Comparison of ENCODE assay signal across 13 cellular contexts in the genomic region with DNA sequence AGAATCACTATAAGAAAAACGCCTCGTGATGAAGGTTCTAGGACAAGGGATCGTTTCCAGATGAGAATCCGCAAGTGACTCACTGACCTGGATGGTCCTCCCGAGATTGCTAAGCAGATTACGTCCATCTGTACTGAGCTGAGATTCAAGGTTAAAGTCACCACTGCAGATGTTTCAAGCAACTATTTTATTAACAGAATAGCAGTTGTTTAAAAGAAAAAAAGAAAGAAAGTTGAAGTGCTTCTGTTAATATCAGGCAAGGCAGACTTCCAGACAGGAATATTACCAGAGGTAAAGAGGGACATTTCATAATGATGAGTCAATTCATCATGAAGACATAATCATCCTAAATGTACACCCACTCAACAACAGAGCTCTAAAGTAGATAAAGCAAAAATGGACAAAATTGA. TPM values are rescaled to one million over a fixed set of nuclear protein-coding genes. Genes with fewer than 3 reads are reported as not detected.
DNase-seq lines count a peak whose midpoint lies in the region; ATAC-seq and TF ChIP-seq lines count a peak whose summit lies in the region.
"Had no signal": no experiment of that assay in that cellular context is flagged by ENCODE, and none has a peak within 500 bp of the region (broad histone marks: within the 10 kb centered on the region; RNA-seq: fewer than 3 reads in every experiment).

No MANE protein-coding gene starts in this region.

- H3K36me3 ChIP-seq in IMR-90 (ENCODE audit: control insufficient read depth, insufficient read depth, low read length): peaks cover 2% of the 10 kb centered on the region; the same call in 1 of the 2 replicates

- no peaks in the 10 kb centered on the region for H3K9me3 ChIP-seq in IMR-90 (ENCODE audit: control insufficient read depth, insufficient read depth, low read length)

- no peak overlapping the region for H2AFZ ChIP-seq in IMR-90 (replicated peaks; ENCODE audit: low read length, poor library complexity)

- no peak overlapping the region for H2AK9ac ChIP-seq in IMR-90 (replicated peaks; ENCODE audit: low read depth, low read length, poor library complexity)

- 0 out of 2 replicates have a peak overlapping the region, but pooled peaks have one; percentile 20 for H3K56ac ChIP-seq in IMR-90 (ENCODE audit: extremely low read depth, insufficient read depth, low read length)

- peak overlapping the region; percentile 69 for H3K4ac ChIP-seq in IMR-90 (ENCODE audit: low read depth, low read length)

- peak overlapping the region; percentile 83; the same call in 1 of the 2 replicates for H2AK5ac ChIP-seq in IMR-90 (ENCODE audit: low read depth, low read length)

- intact Hi-C loops in IMR-90 (cut with micrococcal nuclease): loop anchor here (2.0 kb wide), 1 partner anchor 13 kb away; no protein-coding TSS in a partner anchor

- H2BK120ac ChIP-seq in IMR-90 (ENCODE audit: low read depth, low read length): peak overlapping the region; percentile 1; the same call in 1 of the 2 replicates

- DNase-seq in AG08395 (ENCODE audit: low spot score) (peak; percentile 71), IMR-90 (peak; percentile 77), dermis blood vessel endothelial cell (peak; percentile 70), NCI-H1417 treated with DMSO at 0.1 percent for 48 hours (lab: John Stamatoyannopoulos, UW) (no peak), NCI-H2171 (lab: John Stamatoyannopoulos, UW) (no peak)
- DNase-seq in naive thymus-derived CD8-positive, alpha-beta T cell: no peak
- DNase-seq: DMS153; NCI-H1417; stimulated activated CD4-positive, alpha-beta T cell treated with anti-CD3 and anti-CD28 coated beads, Interleukin-15, amount 100 ng/mL, for 24 hours had no signal

- peaks cover 43% of the 10 kb centered on the region for H3K4me1 ChIP-seq in IMR-90 (ENCODE audit: control insufficient read depth, insufficient read depth, low read length)

- peak overlapping the region; percentile 45; the same call in 1 of the 2 replicates for H3K27ac ChIP-seq in IMR-90 (ENCODE audit: insufficient read depth, low read length)

- peak overlapping the region; percentile 4; the same call in 1 of the 2 replicates for H3K23ac ChIP-seq in IMR-90 (ENCODE audit: low read depth, low read length)

- peaks cover 38 to 83% (median 81%) of the 10 kb centered on the region in 4 donors for H3K4me1 Mint-ChIP-seq in naive thymus-derived CD8-positive, alpha-beta T cell

- H3K36me3 Mint-ChIP-seq in naive thymus-derived CD8-positive, alpha-beta T cell: peaks cover 0 to 21% (median 0%) of the 10 kb centered on the region in 3 donors

- peak overlapping the region; percentile 43; the same call in 1 of the 2 replicates for H3K4me2 ChIP-seq in IMR-90 (ENCODE audit: low read depth, low read length)

- TF ChIP-seq CTCF in IMR-90 (conservative IDR thresholded peaks at IDR 0.05; ENCODE audit: low read depth, low read length): no peak

- POLR2A ChIA-PET in IMR-90 (lab: Charles Lee; ENCODE audit: unreplicated experiment): interaction anchor here (1.0 kb wide), 2 partner anchors 17 to 47 kb away, joined by 5 read pairs; partner anchors contain the start of gene RPLP0
- POLR2A ChIA-PET in naive thymus-derived CD8-positive, alpha-beta T cell (lab: Charles Lee): interaction anchor here (0.5 to 14.8 kb wide), 8 partner anchors 10 to 1270 kb away, joined by 3 to 207 read pairs (median 6); partner anchors contain the start of genes PXN, RNU4-2 and RPLP0

- peak; percentile 6; the same call in 1 of the 2 replicates for ATAC-seq in IMR-90 (ENCODE audit: low read depth)
- ATAC-seq in naive thymus-derived CD8-positive, alpha-beta T cell: no peak
- no peak for ATAC-seq in HG03175 (IDR thresholded peaks at IDR 0.05; ENCODE audit: unreplicated experiment)
- ATAC-seq in HG03469 (IDR thresholded peaks at IDR 0.05; ENCODE audit: unreplicated experiment): no peak

- peak overlapping the region in 9 of 10 donors; percentile 22 to 88 (median 51) for H3K4me3 Mint-ChIP-seq in naive thymus-derived CD8-positive, alpha-beta T cell

- WGBS in IMR-90 (ENCODE audit: extremely low coverage in 2 of 2, insufficient read length in 1 of 2), 2 experiments: 51% methylated on average over 5 of the region's 6 CpGs; no CpG with 5 or more reads in 1 of the 2 experiments

- peak overlapping the region; percentile 12 to 33; a peak in 1 of 4 replicates for H4K8ac ChIP-seq in IMR-90 (ENCODE audit: low read depth in 2 of 2, low read length in 2 of 2)

- peak overlapping the region; percentile 2; the same call in 1 of the 2 replicates for H3K14ac ChIP-seq in IMR-90 (replicated peaks; ENCODE audit: low read depth, low read length)

- H3K9ac ChIP-seq in IMR-90 (ENCODE audit: low read depth, low read length): no peak overlapping the region

- H4K20me1 ChIP-seq in IMR-90 (ENCODE audit: insufficient read depth, low read length): peaks cover 73% of the 10 kb centered on the region

- peak overlapping the region; percentile 2 to 93 (median 58) for H3K27ac Mint-ChIP-seq in naive thymus-derived CD8-positive, alpha-beta T cell

- H3K18ac ChIP-seq in IMR-90 (ENCODE audit: low read depth, low read length): no peak overlapping the region; the same call in 1 of the 2 replicates

- H2BK15ac ChIP-seq in IMR-90 (ENCODE audit: low read depth, low read length): 0 out of 3 replicates have a peak overlapping the region, but pooled peaks have one; percentile 13

- no peak for TF ChIP-seq POLR2A in IMR-90 (IDR thresholded peaks at IDR 0.05; ENCODE audit: low read depth, low read length)

- no peak overlapping the region for H3K4me3 ChIP-seq in IMR-90 (ENCODE audit: insufficient read depth, low read depth, low read length)

- no TSS peak for BruUV-seq in IMR-90 (replicated peaks; lab: Mats Ljungman, UMichigan)

- H2BK20ac ChIP-seq in IMR-90 (ENCODE audit: low read depth, low read length): peak overlapping the region; percentile 7

- in situ Hi-C loops in IMR-90 (cut with MboI; ENCODE audit: low sequenced_read_pairs): no loop called here

- H4K91ac ChIP-seq in IMR-90 (ENCODE audit: insufficient read depth, low read depth, low read length): peak overlapping the region; percentile 45

- no peak for TF ChIP-seq RAD21 in IMR-90 (IDR thresholded peaks at IDR 0.05; ENCODE audit: low read length)

- H3K9me1 ChIP-seq in IMR-90 (ENCODE audit: insufficient read depth, low read length): peaks cover 58% of the 10 kb centered on the region

- H4K5ac ChIP-seq in IMR-90 (ENCODE audit: low read depth, low read length): peak overlapping the region; percentile 24; the same call in 1 of the 2 replicates

- no peaks in the 10 kb centered on the region for H3K9me3 Mint-ChIP-seq in naive thymus-derived CD8-positive, alpha-beta T cell

- peaks cover 0 to 3% (median 0%) of the 10 kb centered on the region in 5 donors for H3K27me3 Mint-ChIP-seq in naive thymus-derived CD8-positive, alpha-beta T cell

- no peaks in the 10 kb centered on the region for H3K27me3 ChIP-seq in IMR-90 (ENCODE audit: control insufficient read depth, insufficient read depth, low read length)

- CTCF ChIA-PET in IMR-90 (lab: Yijun Ruan, JAX): interaction anchor here (3.7 kb wide), 1 partner anchor 19 kb away, joined by 13 read pairs; no protein-coding TSS in a partner anchor

- dilution Hi-C loops in IMR-90 (cut with HindIII; ENCODE audit: low sequenced_read_pairs, unreplicated experiment): no loop called here

- peaks cover 9 to 70% of the 10 kb centered on the region in 2 experiments; a peak in 2 of 4 replicates for H3K79me1 ChIP-seq in IMR-90 (ENCODE audit: low read depth in 1 of 2, low read length in 2 of 2)

- peak overlapping the region; percentile 88 for H2BK5ac ChIP-seq in IMR-90 (ENCODE audit: low read depth, low read length, poor library complexity, severe bottlenecking)

TF ChIP-seq in IMR-90, 13 proteins besides CTCF, POLR2A, EP300 and RAD21 (continues in another document):
- TF ChIP-seq FOS (IDR thresholded peaks at IDR 0.05; ENCODE audit: low read depth, low read length): peak; percentile 47
- no peak for TF ChIP-seq CHD1 (IDR thresholded peaks at IDR 0.05; ENCODE audit: low read depth, low read length)

RNA-seq across cellular contexts. Expression of gene PXN, which starts 17.9 kb away (rescaled TPM):
- 33.9 and 46.6 TPM in 2 replicates for total RNA-seq in IMR-90 (2012; rRNA removed)
- 134 and 139 TPM in 2 replicates for polyA plus RNA-seq in IMR-90 (2012; rRNA removed)
- polyA plus RNA-seq in IMR-90 (2012; cell fraction: cytosol; rRNA removed): 104 and 123 TPM in 2 replicates
- 210 and 333 TPM in 2 replicates for polyA plus RNA-seq in IMR-90 (2012; cell fraction: nucleus; rRNA removed; ENCODE audit: low replicate concordance)
- total RNA-seq in dermis blood vessel endothelial cell: 69.8 and 141 TPM in 2 replicates
- total RNA-seq in naive thymus-derived CD8-positive, alpha-beta T cell: 10 to 100 TPM; 93.9 to 96.6 TPM
- polyA plus RNA-seq in naive thymus-derived CD8-positive, alpha-beta T cell: 10 to 100 TPM; 64.3 to 95.6 (median 80.4) TPM

RNA-seq across cellular contexts. Expression of gene RNU4-2, which starts 44.1 kb away (rescaled TPM):
- total RNA-seq in IMR-90 (2012; rRNA removed): under 0.01 TPM in 2 replicates
- not detected in 2 replicates for polyA plus RNA-seq in IMR-90 (2012; rRNA removed)
- not detected in 2 replicates for polyA plus RNA-seq in IMR-90 (2012; cell fraction: cytosol; rRNA removed)
- polyA plus RNA-seq in IMR-90 (2012; cell fraction: nucleus; rRNA removed; ENCODE audit: low replicate concordance): not detected in 2 replicates
- under 0.01 TPM in 2 replicates for total RNA-seq in dermis blood vessel endothelial cell
- total RNA-seq in naive thymus-derived CD8-positive, alpha-beta T cell: 1,000 to 10,000 TPM; 4,355 to 8,006 TPM
- polyA plus RNA-seq in naive thymus-derived CD8-positive, alpha-beta T cell: 10 to 100 TPM in 1 of 3 donors, not detected in 2; 79.6 TPM
- polyA plus RNA-seq: adipose tissue, thymus had no signal

RNA-seq across cellular contexts. Expression of gene RNU4-1, which starts 45.4 kb away (rescaled TPM):
- total RNA-seq in IMR-90 (2012; rRNA removed): under 0.01 TPM in 2 replicates
- polyA plus RNA-seq in IMR-90 (2012; rRNA removed): not detected in 2 replicates
- not detected in 2 replicates for polyA plus RNA-seq in IMR-90 (2012; cell fraction: cytosol; rRNA removed)
- not detected in 2 replicates for polyA plus RNA-seq in IMR-90 (2012; cell fraction: nucleus; rRNA removed; ENCODE audit: low replicate concordance)
- total RNA-seq in dermis blood vessel endothelial cell: under 0.01 TPM in 2 replicates
- 100 to 1,000 TPM; 519 to 934 TPM for total RNA-seq in naive thymus-derived CD8-positive, alpha-beta T cell
- not detected for polyA plus RNA-seq in naive thymus-derived CD8-positive, alpha-beta T cell
- polyA plus RNA-seq: adipose tissue, thymus had no signal

RNA-seq across cellular contexts. Expression of gene RPLP0, which starts 46.7 kb away (rescaled TPM):
- 4,496 and 5,401 TPM in 2 replicates for total RNA-seq in IMR-90 (2012; rRNA removed)
- 5,590 and 6,356 TPM in 2 replicates for polyA plus RNA-seq in IMR-90 (2012; rRNA removed)
- polyA plus RNA-seq in IMR-90 (2012; cell fraction: cytosol; rRNA removed): 2,244 and 4,987 TPM in 2 replicates
- polyA plus RNA-seq in IMR-90 (2012; cell fraction: nucleus; rRNA removed; ENCODE audit: low replicate concordance): 1,556 and 2,037 TPM in 2 replicates
- 2,752 and 4,252 TPM in 2 replicates for total RNA-seq in dermis blood vessel endothelial cell
- 1,000 to 10,000 TPM; 1,511 to 1,568 TPM for total RNA-seq in naive thymus-derived CD8-positive, alpha-beta T cell
- polyA plus RNA-seq in naive thymus-derived CD8-positive, alpha-beta T cell: 1,000 to 10,000 TPM; 1,821 to 2,320 (median 1,964) TPM

RNA-seq across cellular contexts. Expression of gene GCN1, which starts 53.1 kb away (rescaled TPM):
- total RNA-seq in IMR-90 (2012; rRNA removed): 65.8 and 77.6 TPM in 2 replicates
- 57.8 and 76.1 TPM in 2 replicates for polyA plus RNA-seq in IMR-90 (2012; rRNA removed)
- polyA plus RNA-seq in IMR-90 (2012; cell fraction: cytosol; rRNA removed): 28.3 and 50.4 TPM in 2 replicates
- 74.2 and 147 TPM in 2 replicates for polyA plus RNA-seq in IMR-90 (2012; cell fraction: nucleus; rRNA removed; ENCODE audit: low replicate concordance)
- 162 and 166 TPM in 2 replicates for total RNA-seq in dermis blood vessel endothelial cell
- total RNA-seq in naive thymus-derived CD8-positive, alpha-beta T cell: 100 to 1,000 TPM; 132 to 133 TPM
- polyA plus RNA-seq in naive thymus-derived CD8-positive, alpha-beta T cell: 10 to 100 TPM; 14.9 to 28.3 (median 23.8) TPM

Comparison
In these comparisons a context has a peak if more than half of its experiments do, and no peak if none do; other contexts are left out.
1. DNase-seq: peak in AG08395 (single experiment), IMR-90 (single experiment) and dermis blood vessel endothelial cell (single experiment); none in naive thymus-derived CD8-positive, alpha-beta T cell (0 of 10), NCI-H1417 treated with DMSO at 0.1 percent for 48 hours (single experiment) and NCI-H2171 (single experiment).
2. RNA of gene RNU4-2, which starts 44.1 kb away (total RNA-seq): 4,355 to 8,006 TPM in naive thymus-derived CD8-positive, alpha-beta T cell; under 0.01 TPM in IMR-90 and under 0.01 TPM in dermis blood vessel endothelial cell; every median in the first group is over 1,000 times any median in the second.
3. RNA of gene RNU4-1, which starts 45.4 kb away (total RNA-seq): 519 to 934 TPM in naive thymus-derived CD8-positive, alpha-beta T cell; under 0.01 TPM in IMR-90 and under 0.01 TPM in dermis blood vessel endothelial cell; every median in the first group is over 100 times any median in the second.